Comparison of ENCODE assay signal across 8 cellular contexts in genomic region chr10:60032723-60033122, GRCh38.
A peak's percentile ranks its signal among the peaks of the same experiment; 100 is the strongest.
DNase-seq lines count a peak whose midpoint lies in the region; ATAC-seq and TF ChIP-seq lines count a peak whose summit lies in the region.

No MANE protein-coding gene starts in this region.

- H3K27ac ChIP-seq in dorsolateral prefrontal cortex: peak overlapping the region in 28 of 59 donors; percentile 1 to 73 (median 40)

- ATAC-seq in GM21619 (IDR thresholded peaks at IDR 0.05; ENCODE audit: unreplicated experiment) (peak; percentile 52), mucosa of descending colon (peak; percentile 87), HG03565 (IDR thresholded peaks at IDR 0.05; ENCODE audit: unreplicated experiment) (no peak)

- H3K9me3 ChIP-seq in mucosa of descending colon: no peaks in the 10 kb centered on the region

- no peaks in the 10 kb centered on the region for H3K4me1 ChIP-seq in mucosa of descending colon (ENCODE audit: low read depth)

- H3K27me3 ChIP-seq in dorsolateral prefrontal cortex: no peaks in the 10 kb centered on the region

- DNase-seq in Daoy (ENCODE audit: low read depth): peak; percentile 39
- DNase-seq in NAMALWA (ENCODE audit: low spot score): peak; percentile 79
- peak; percentile 6 for DNase-seq in T follicular helper cell (ENCODE audit: low read depth)
- peak in 1 of 10 donors; percentile 39 for DNase-seq in dorsolateral prefrontal cortex
- peak in 1 of 3 donors; percentile 89 for DNase-seq in mucosa of descending colon
- peak; percentile 59 for DNase-seq in ureter (ENCODE audit: low spot score)

- no peak overlapping the region for H3K4me3 ChIP-seq in dorsolateral prefrontal cortex
- H3K4me3 ChIP-seq in mucosa of descending colon: no peak overlapping the region

- TF ChIP-seq CTCF in dorsolateral prefrontal cortex (IDR thresholded peaks at IDR 0.05 in 54 of 56, conservative IDR thresholded peaks at IDR 0.05 in 2 of 56; ENCODE audit: low read depth in 1 of 56, partially characterized antibody in 56 of 56) (peak in 50 of 56 donors; percentile 15 to 64 (median 40)), mucosa of descending colon (IDR thresholded peaks at IDR 0.05) (no peak)

- H3K36me3 ChIP-seq in mucosa of descending colon (ENCODE audit: low read depth): no peaks in the 10 kb centered on the region

- intact Hi-C loops in dorsolateral prefrontal cortex (cut with DNase I): loop anchor here in 1 of 2 donors (10.0 kb wide), 1 partner anchor 408 kb away; no protein-coding TSS in a partner anchor
- intact Hi-C loops in mucosa of descending colon (cut with DNase I, micrococcal nuclease): loop anchor here in 1 of 2 donors (10.0 kb wide), 2 partner anchors 198 to 408 kb away; no protein-coding TSS in a partner anchor
